In genomic region chr19:43901395-43902390, GRCh38 we compare ENCODE assay signal across 8 cellular contexts. TPM values are rescaled to one million over a fixed set of nuclear protein-coding genes. Genes with fewer than 3 reads are reported as not detected.
DNase-seq lines count a peak whose midpoint lies in the region; ATAC-seq and TF ChIP-seq lines count a peak whose summit lies in the region.

No MANE protein-coding gene starts in this region.

- H3K27ac Mint-ChIP-seq in nephron progenitor cell = peak overlapping the region; percentile 97
- H3K27ac Mint-ChIP-seq in stimulated activated naive B cell treated with anti-CD40 and anti-IgM and Interleukin-4, amounts not matched to agents 10 μg/mL and 1 μg/mL and 100 μg/mL, for 72 hours = peak overlapping the region; percentile 93

- peaks cover 26% of the 10 kb centered on the region for H3K4me1 Mint-ChIP-seq in nephron progenitor cell
- H3K4me1 Mint-ChIP-seq in stimulated activated naive B cell treated with anti-CD40 and anti-IgM and Interleukin-4, amounts not matched to agents 10 μg/mL and 1 μg/mL and 100 μg/mL, for 72 hours = peaks cover 8 to 26% of the 10 kb centered on the region in 2 donors

- DNase-seq in GM04503 (ENCODE audit: low read depth) = peak; percentile 60
- peak; percentile 91 for DNase-seq in RPMI7951 (ENCODE audit: low read depth)
- DNase-seq in activated naive CD4-positive, alpha-beta T cell (lab: John Stamatoyannopoulos, UW) = peak; percentile 3 to 52 (median 33)
- peak; percentile 77 for DNase-seq in foreskin melanocyte
- peak; percentile 79 for DNase-seq in nephron progenitor cell
- DNase-seq in stimulated activated naive B cell treated with anti-CD40 and anti-IgM and Interleukin-4, amounts not matched to agents 10 μg/mL and 1 μg/mL and 100 μg/mL, for 72 hours = peak; percentile 73
- DNase-seq in SHP77 (lab: John Stamatoyannopoulos, UW) = no peak

- peaks cover 18% of the 10 kb centered on the region for H3K27me3 Mint-ChIP-seq in nephron progenitor cell (ENCODE audit: low read depth, poor library complexity)
- H3K27me3 Mint-ChIP-seq in stimulated activated naive B cell treated with anti-CD40 and anti-IgM and Interleukin-4, amounts not matched to agents 10 μg/mL and 1 μg/mL and 100 μg/mL, for 72 hours = no peaks in the 10 kb centered on the region

- peaks cover 77% of the 10 kb centered on the region for H3K36me3 Mint-ChIP-seq in nephron progenitor cell (ENCODE audit: low read depth)
- peaks cover 56 to 69% of the 10 kb centered on the region in 2 donors for H3K36me3 Mint-ChIP-seq in stimulated activated naive B cell treated with anti-CD40 and anti-IgM and Interleukin-4, amounts not matched to agents 10 μg/mL and 1 μg/mL and 100 μg/mL, for 72 hours

- no peak for TF ChIP-seq CTCF in nephron progenitor cell (IDR thresholded peaks at IDR 0.05)

- H3K4me3 Mint-ChIP-seq in nephron progenitor cell = peak overlapping the region; percentile 100
- peak overlapping the region; percentile 84 to 97 for H3K4me3 Mint-ChIP-seq in stimulated activated naive B cell treated with anti-CD40 and anti-IgM and Interleukin-4, amounts not matched to agents 10 μg/mL and 1 μg/mL and 100 μg/mL, for 72 hours

- peaks cover 87% of the 10 kb centered on the region for H3K9me3 Mint-ChIP-seq in nephron progenitor cell
- peaks cover 30 to 34% of the 10 kb centered on the region in 2 donors for H3K9me3 Mint-ChIP-seq in stimulated activated naive B cell treated with anti-CD40 and anti-IgM and Interleukin-4, amounts not matched to agents 10 μg/mL and 1 μg/mL and 100 μg/mL, for 72 hours

- ATAC-seq in HG02938 (IDR thresholded peaks at IDR 0.05; ENCODE audit: unreplicated experiment) = peak; percentile 72
- ATAC-seq in stimulated activated naive B cell treated with anti-CD40 and anti-IgM and Interleukin-4, amounts not matched to agents 10 μg/mL and 1 μg/mL and 100 μg/mL, for 72 hours (replicated peaks) = peak; percentile 99

RNA-seq across cellular contexts. Expression of gene ZNF404, which starts 17.9 kb away (rescaled TPM):
- total RNA-seq in RPMI7951 (2014; rRNA removed; shearing (Covaris generic)) = 1.2 and 1.4 TPM in 2 replicates

RNA-seq across cellular contexts. Expression of gene ZNF45, which starts 33.4 kb away (rescaled TPM):
- 14.3 and 20.1 TPM in 2 replicates for total RNA-seq in RPMI7951 (2014; rRNA removed; shearing (Covaris generic))

RNA-seq across cellular contexts. Expression of gene ZNF221, which starts 49.3 kb away (rescaled TPM):
- total RNA-seq in RPMI7951 (2014; rRNA removed; shearing (Covaris generic)) = 5.2 TPM in 2 replicates

Comparison
In these comparisons a context has a peak if more than half of its experiments do, and no peak if none do; other contexts are left out.
1. DNase-seq: peak in GM04503 (single experiment), RPMI7951 (single experiment), activated naive CD4-positive, alpha-beta T cell (4 of 4), foreskin melanocyte (single experiment), nephron progenitor cell (single experiment) and stimulated activated naive B cell treated with anti-CD40 and anti-IgM and Interleukin-4, amounts not matched to agents 10 μg/mL and 1 μg/mL and 100 μg/mL, for 72 hours (single experiment); none in SHP77 (0 of 2).